Comparison of ENCODE assay signal across 14 cellular contexts in genomic region chr5:174409070-174409469, GRCh38.
DNase-seq lines count a peak whose midpoint lies in the region; ATAC-seq, FAIRE-seq and TF ChIP-seq lines count a peak whose summit lies in the region.
"Had no signal": no experiment of that assay in that cellular context is flagged by ENCODE, and none has a peak within 500 bp of the region (broad histone marks: within the 10 kb centered on the region; RNA-seq: fewer than 3 reads in every experiment).

No MANE protein-coding gene starts in this region.

- H3K27ac ChIP-seq in keratinocyte (ENCODE audit: control insufficient read depth, insufficient read depth, low read length) = no peak overlapping the region
- H3K27ac ChIP-seq in uterus = no peak overlapping the region
- H3K27ac ChIP-seq: spleen, WERI-Rb-1 had no signal

- DNase-seq in GM12864 (ENCODE audit: low read depth) = no peak
- DNase-seq in UCSD-AML1 (lab: John Stamatoyannopoulos, UW; ENCODE audit: unreplicated experiment) = peak; percentile 29
- DNase-seq in keratinocyte (ENCODE audit: low read depth, low spot score) = no peak
- DNase-seq in uterus = no peak
- DNase-seq in inferior parietal cortex (ENCODE audit: extremely low spot score) = no peak
- DNase-seq: activated T-cell treated with anti-CD3 and anti-CD28 coated beads, Interleukin-2, amount 50 U/mL, for 48 hours; naive thymus-derived CD8-positive, alpha-beta T cell; NCI-H1436; spleen; WERI-Rb-1 had no signal

- H3F3A ChIP-seq in Loucy (ENCODE audit: low read depth) = no peaks in the 10 kb centered on the region

- dilution Hi-C loops in keratinocyte (cut with MboI; ENCODE audit: extremely low pct_ligation_motif_present, low sequenced_read_pairs) = no loop called here

- ATAC-seq in GM18858 (IDR thresholded peaks at IDR 0.05; ENCODE audit: unreplicated experiment) (no peak), esophagus mucosa (no peak)
- ATAC-seq: naive thymus-derived CD8-positive, alpha-beta T cell had no signal

- intact Hi-C loops in uterus (cut with DNase I; ENCODE audit: low total_unique reads) = no loop called here

- H3K27me3 ChIP-seq in Loucy (ENCODE audit: insufficient read depth, low read length, poor library complexity, severe bottlenecking) = no peaks in the 10 kb centered on the region
- H3K27me3 ChIP-seq in keratinocyte (ENCODE audit: control insufficient read depth, extremely low read depth, insufficient read depth, low read length) = no peaks in the 10 kb centered on the region
- no peaks in the 10 kb centered on the region for H3K27me3 ChIP-seq in uterus

- no peaks in the 10 kb centered on the region for H3K79me2 ChIP-seq in Loucy (ENCODE audit: insufficient read depth, low read length)
- H3K79me2 ChIP-seq in keratinocyte (ENCODE audit: control insufficient read depth, insufficient read depth, low read length) = no peaks in the 10 kb centered on the region

- TF ChIP-seq POLR2A in uterus (IDR thresholded peaks at IDR 0.05) = no peak

- H2AFZ ChIP-seq in Loucy (ENCODE audit: low read length) (no peak overlapping the region), keratinocyte (ENCODE audit: control insufficient read depth, low read length) (no peak overlapping the region)

- no peak overlapping the region for H3K4me3 ChIP-seq in GM12864 (ENCODE audit: low read depth, low read length)
- H3K4me3 ChIP-seq in Loucy (ENCODE audit: low read length, poor library complexity, severe bottlenecking) = no peak overlapping the region
- no peak overlapping the region for H3K4me3 ChIP-seq in keratinocyte (ENCODE audit: control insufficient read depth in 2 of 3, extremely low read depth in 1 of 3, insufficient read depth in 2 of 3, low read depth in 1 of 3, low read length in 3 of 3)
- H3K4me3 ChIP-seq in uterus = no peak overlapping the region
- H3K4me3 ChIP-seq: spleen had no signal

- no peaks in the 10 kb centered on the region for H3K9me1 ChIP-seq in keratinocyte (ENCODE audit: control insufficient read depth, extremely low read depth, insufficient read depth, low read length)

- no peaks in the 10 kb centered on the region for H3K9me2 ChIP-seq in Loucy (replicated peaks; ENCODE audit: low read depth, low read length)

- FAIRE-seq in keratinocyte (lab: Jason Lieb, UNC) = no peak

- H3K9ac ChIP-seq in Loucy (ENCODE audit: low read depth, low read length, poor library complexity, severe bottlenecking) = no peak overlapping the region
- H3K9ac ChIP-seq in keratinocyte (ENCODE audit: control insufficient read depth, extremely low read depth, insufficient read depth, low read length) = no peak overlapping the region

- H3K4me1 ChIP-seq in Loucy (ENCODE audit: insufficient read depth, low read length, poor library complexity, severe bottlenecking) (no peaks in the 10 kb centered on the region), keratinocyte (ENCODE audit: control insufficient read depth, extremely low read depth, insufficient read depth, low read length) (no peaks in the 10 kb centered on the region), uterus (no peaks in the 10 kb centered on the region)
- H3K4me1 ChIP-seq: spleen had no signal

- peak; percentile 29 for TF ChIP-seq CTCF in GM12864 (IDR thresholded peaks at IDR 0.05; ENCODE audit: low read depth, low read length, missing control alignments)
- TF ChIP-seq CTCF in Loucy (conservative IDR thresholded peaks at IDR 0.05; ENCODE audit: low read length) = peak; percentile 18; the same call in 1 of the 2 replicates
- peak; percentile 22 to 35 (median 34) for TF ChIP-seq CTCF in keratinocyte (optimal IDR thresholded peaks at IDR 0.05 in 1 of 3, IDR thresholded peaks at IDR 0.05 in 1 of 3, conservative IDR thresholded peaks at IDR 0.05 in 1 of 3; ENCODE audit: extremely low read depth in 1 of 3, insufficient read depth in 2 of 3, low read length in 3 of 3)
- TF ChIP-seq CTCF in uterus (IDR thresholded peaks at IDR 0.05) = no peak

- H4K20me1 ChIP-seq in Loucy (ENCODE audit: insufficient read depth, low read length, poor library complexity, severe bottlenecking) = no peaks in the 10 kb centered on the region
- H4K20me1 ChIP-seq in keratinocyte (ENCODE audit: control insufficient read depth, extremely low read depth, insufficient read depth, low read length) = no peaks in the 10 kb centered on the region

- H3K4me2 ChIP-seq in Loucy (ENCODE audit: low read depth, low read length, poor library complexity, severe bottlenecking) (no peak overlapping the region), keratinocyte (ENCODE audit: control insufficient read depth, extremely low read depth, insufficient read depth, low read depth, low read length) (no peak overlapping the region)

- H3K36me3 ChIP-seq in Loucy (ENCODE audit: insufficient read depth, low read length) (no peaks in the 10 kb centered on the region), keratinocyte (ENCODE audit: control insufficient read depth in 2 of 2, extremely low read depth in 1 of 2, insufficient read depth in 2 of 2, low read length in 2 of 2) (no peaks in the 10 kb centered on the region), uterus (no peaks in the 10 kb centered on the region)
- H3K36me3 ChIP-seq: spleen, WERI-Rb-1 had no signal

- no peaks in the 10 kb centered on the region for H3K9me3 ChIP-seq in Loucy (ENCODE audit: insufficient read depth, low read depth, low read length)
- H3K9me3 ChIP-seq in keratinocyte (ENCODE audit: control insufficient read depth, low read depth, low read length) = no peaks in the 10 kb centered on the region
- H3K9me3 ChIP-seq in uterus = no peaks in the 10 kb centered on the region
- H3K9me3 ChIP-seq: Caco-2 had no signal

Comparison
In these comparisons a context has a peak if more than half of its experiments do, and no peak if none do; other contexts are left out.
1. CTCF ChIP-seq: peak in GM12864 (single experiment), Loucy (single experiment) and keratinocyte (3 of 3); none in uterus (0 of 4).